28 cellular contexts compared by ENCODE assay signal in genomic region chr10:59793924-59794323, GRCh38. TPM values are rescaled to one million over a fixed set of nuclear protein-coding genes. Genes with fewer than 3 reads are reported as not detected.
DNase-seq lines count a peak whose midpoint lies in the region; ATAC-seq, FAIRE-seq and TF ChIP-seq lines count a peak whose summit lies in the region.
"Had no signal": no experiment of that assay in that cellular context is flagged by ENCODE, and none has a peak within 500 bp of the region (broad histone marks: within the 10 kb centered on the region; RNA-seq: fewer than 3 reads in every experiment).

No MANE protein-coding gene starts in this region.

- H4K20me1 ChIP-seq in PC-3 (ENCODE audit: low read length) = no peaks in the 10 kb centered on the region

- H2AFZ ChIP-seq in PC-3 (ENCODE audit: low read length) = no peak overlapping the region

- H3K79me2 ChIP-seq in PC-3 (ENCODE audit: low read length) = no peaks in the 10 kb centered on the region

- CTCF ChIA-PET in PC-3 (lab: Charles Lee) = interaction anchor here (0.6 to 1.5 kb wide), 6 partner anchors 27 to 168 kb away, joined by 3 to 8 read pairs (median 5); no protein-coding TSS in a partner anchor

- H3K27ac ChIP-seq in PC-3 (ENCODE audit: low read length) = peak overlapping the region; percentile 83
- H3K27ac ChIP-seq: left lung had no signal

- H3K4me1 ChIP-seq in PC-3 (ENCODE audit: insufficient read depth, low read length) = peaks cover 27% of the 10 kb centered on the region
- H3K4me1 ChIP-seq: BE2C, left lung had no signal

- TF ChIP-seq CTCF in AG09319 (IDR thresholded peaks at IDR 0.05; ENCODE audit: low read depth, low read length) = no peak
- no peak for TF ChIP-seq CTCF in PC-3 (conservative IDR thresholded peaks at IDR 0.05; ENCODE audit: low read depth, low read length)

- peak overlapping the region; percentile 52 for H3K4me2 ChIP-seq in PC-3 (ENCODE audit: low read length)

- H3K9me2 ChIP-seq in PC-3 (replicated peaks; ENCODE audit: low read length) = no peaks in the 10 kb centered on the region

- peaks cover 47% of the 10 kb centered on the region for H3K36me3 ChIP-seq in PC-3 (ENCODE audit: low read depth, low read length)

- intact Hi-C loops in PC-3 (cut with micrococcal nuclease) = loop anchor here (1.0 to 2.0 kb wide), 2 partner anchors 85 to 168 kb away; partner anchors contain the start of gene SLC16A9

- no peaks in the 10 kb centered on the region for H3K9me3 ChIP-seq in PC-3 (ENCODE audit: low read length)
- H3K9me3 ChIP-seq: BE2C, esophagus squamous epithelium, left lung, testis had no signal

- POLR2A ChIA-PET in PC-3 (lab: Charles Lee; ENCODE audit: unreplicated experiment) = interaction anchor here (0.6 to 1.2 kb wide), 2 partner anchors 13 to 92 kb away, joined by 6 to 7 read pairs; no protein-coding TSS in a partner anchor

- ATAC-seq in PC-3 = peak; percentile 97
- ATAC-seq: activated naive CD4-positive, alpha-beta T cell treated with anti-CD3 and anti-CD28 coated beads, Interleukin-2, amount 50 U/mL, for 72 hours; left lung; Right ventricle myocardium inferior had no signal

- peaks cover 6% of the 10 kb centered on the region for H3F3A ChIP-seq in PC-3 (ENCODE audit: low read length, unreplicated experiment)

- DNase-seq in AG09319 (ENCODE audit: extremely low read depth, low read depth) = peak; percentile 7
- peak; percentile 92 for DNase-seq in PC-3
- DNase-seq in fibroblast of gingiva (ENCODE audit: low read depth) = peak; percentile 43
- peak; percentile 65 for DNase-seq in left kidney (ENCODE audit: low read depth, low spot score)
- no peak for DNase-seq in NCI-H82 (lab: John Stamatoyannopoulos, UW)
- no peak for DNase-seq in NCI-H2107 treated with DMSO at 0.1 percent for 48 hours (lab: John Stamatoyannopoulos, UW; ENCODE audit: unreplicated experiment)
- DNase-seq in activated T-cell treated with anti-CD3 and anti-CD28 coated beads for 4 hours = no peak
- DNase-seq in HTR-8/SVneo (ENCODE audit: insufficient read length, low spot score) = no peak
- DNase-seq: activated CD4-positive, alpha-beta T cell treated with anti-CD3 and anti-CD28 coated beads, Interleukin-2, amount 50 U/mL, for 48 hours; activated CD4-positive, CD25-positive, alpha-beta regulatory T cell; activated CD8-positive, alpha-beta memory T cell treated with anti-CD3 and anti-CD28 coated beads, Interleukin-2, amount 50 U/mL, for 4 hours; BE2C; esophagus squamous epithelium; left lung; mesendoderm; naive B cell; occipital lobe; stimulated activated CD4-positive, alpha-beta T cell treated with anti-CD3 and anti-CD28 coated beads, Interleukin-12 subunit alpha, Interleukin-12 subunit beta, amount 100 ng/mL, for 4 hours; stimulated activated CD4-positive, alpha-beta T cell treated with anti-CD3 and anti-CD28 coated beads, Interleukin-4, amount 100 ng/mL, for 24 hours; stimulated activated naive CD4-positive, alpha-beta T cell; T1000; testis had no signal

- peak overlapping the region; percentile 29 for H3K9ac ChIP-seq in PC-3 (ENCODE audit: low read length)

- peak overlapping the region; percentile 25; the same call in 1 of the 2 replicates for H3K4me3 ChIP-seq in PC-3 (ENCODE audit: low read length)
- H3K4me3 ChIP-seq: esophagus squamous epithelium, left lung, testis had no signal

- no TSS peak for BruUV-seq in PC-3 (replicated peaks; lab: Mats Ljungman, UMichigan)

- no peak for FAIRE-seq in HTR-8/SVneo (lab: Jason Lieb, UNC)
- FAIRE-seq: astrocyte, H1 had no signal

- H3K27me3 ChIP-seq in PC-3 (ENCODE audit: low read length) = no peaks in the 10 kb centered on the region
- H3K27me3 ChIP-seq: BE2C, esophagus squamous epithelium, left lung, testis had no signal

RNA-seq across cellular contexts. Expression of gene MRLN, which starts 40.7 kb away (rescaled TPM):
- total RNA-seq in PC-3 (2014; rRNA removed) = not detected in 2 replicates
- total RNA-seq: A673; activated naive CD4-positive, alpha-beta T cell treated with anti-CD3 and anti-CD28 coated beads, Interleukin-2, amount 50 U/mL, for 72 hours; activated T-helper 2 cell treated with anti-CD3 and anti-CD28 coated beads, Interferon-gamma antibody, Interleukin-2, Interleukin-4, amounts not matched to agents 10 μg/mL and 5 μg/mL and 100 μg/mL, durations not matched to agents 14 hours and 24 hours and 36 hours; astrocyte; esophagus squamous epithelium; H1; left lung; occipital lobe; Right ventricle myocardium inferior; testis had no signal

Comparison
In these comparisons a context has a peak if more than half of its experiments do, and no peak if none do; other contexts are left out.
1. DNase-seq: peak in AG09319 (single experiment), PC-3 (single experiment), fibroblast of gingiva (single experiment) and left kidney (single experiment); none in NCI-H82 (single experiment), NCI-H2107 treated with DMSO at 0.1 percent for 48 hours (single experiment), activated T-cell treated with anti-CD3 and anti-CD28 coated beads for 4 hours (single experiment) and HTR-8/SVneo (single experiment).